8 cellular contexts compared by ENCODE assay signal in genomic region chr12:106760184-106760531, GRCh38. TPM values are rescaled to one million over a fixed set of nuclear protein-coding genes. Genes with fewer than 3 reads are reported as not detected.
DNase-seq lines count a peak whose midpoint lies in the region; ATAC-seq and TF ChIP-seq lines count a peak whose summit lies in the region.

No MANE protein-coding gene starts in this region.

- no peaks in the 10 kb centered on the region for H3K27me3 Mint-ChIP-seq in activated T-cell treated with anti-CD3 and anti-CD28 coated beads, Interleukin-2, amount 50 U/mL, for 4 hours (ENCODE audit: low read depth)

- H3K4me1 ChIP-seq in osteoblast (ENCODE audit: insufficient read depth, low read length): peaks cover 5% of the 10 kb centered on the region

- H3K9me3 ChIP-seq in osteoblast (ENCODE audit: low read depth, low read length): no peaks in the 10 kb centered on the region

- no peaks in the 10 kb centered on the region for H3K36me3 ChIP-seq in osteoblast (ENCODE audit: insufficient read depth, low read length)

- no peaks in the 10 kb centered on the region for H3K36me3 Mint-ChIP-seq in activated T-cell treated with anti-CD3 and anti-CD28 coated beads, Interleukin-2, amount 50 U/mL, for 4 hours (ENCODE audit: insufficient read depth)

- peaks cover 23% of the 10 kb centered on the region for H3K4me1 Mint-ChIP-seq in activated T-cell treated with anti-CD3 and anti-CD28 coated beads, Interleukin-2, amount 50 U/mL, for 4 hours (ENCODE audit: low read depth)

- ATAC-seq in activated T-cell treated with anti-CD3 and anti-CD28 coated beads, Interleukin-2, amount 50 U/mL, for 4 hours: peak; percentile 84 to 88
- peak; percentile 100 for ATAC-seq in HG02678 (IDR thresholded peaks at IDR 0.05; ENCODE audit: unreplicated experiment)

- TF ChIP-seq CTCF in osteoblast (IDR thresholded peaks at IDR 0.05; ENCODE audit: extremely low read depth, low read depth, low read length): no peak

- H3K27me3 ChIP-seq in osteoblast (ENCODE audit: insufficient read depth, low read length): no peaks in the 10 kb centered on the region

- no peak for DNase-seq in activated T-cell treated with anti-CD3 and anti-CD28 coated beads, Interleukin-2, amount 50 U/mL, for 4 hours
- no peak for DNase-seq in activated T-cell treated with anti-CD3 and anti-CD28 coated beads, Interleukin-2, amount 50 U/mL, for 48 hours
- DNase-seq in NCI-H187 treated with DMSO at 0.1 percent for 48 hours (lab: John Stamatoyannopoulos, UW): peak; percentile 47
- peak; percentile 46 for DNase-seq in central memory CD4-positive, alpha-beta T cell
- DNase-seq in osteoblast (ENCODE audit: insufficient read length, low spot score, missing footprints): no peak
- DNase-seq in NCI-H510A (lab: John Stamatoyannopoulos, UW): no peak
- DNase-seq in middle frontal gyrus (ENCODE audit: extremely low spot score, low spot score): no peak

- H4K20me1 ChIP-seq in osteoblast (ENCODE audit: insufficient read depth, low read length): no peaks in the 10 kb centered on the region

- H3K79me2 ChIP-seq in osteoblast (ENCODE audit: insufficient read depth, low read length): no peaks in the 10 kb centered on the region

- H2AFZ ChIP-seq in osteoblast (ENCODE audit: low read length): peak overlapping the region; percentile 75

- no peak overlapping the region for H3K4me3 ChIP-seq in osteoblast (ENCODE audit: insufficient read depth, low read length)

- no peak overlapping the region for H3K27ac ChIP-seq in osteoblast (ENCODE audit: low read depth, low read length)

- no peak overlapping the region for H3K4me2 ChIP-seq in osteoblast (ENCODE audit: insufficient read depth, low read length)

- H3K9me3 Mint-ChIP-seq in activated T-cell treated with anti-CD3 and anti-CD28 coated beads, Interleukin-2, amount 50 U/mL, for 4 hours: no peaks in the 10 kb centered on the region

- H3K4me3 Mint-ChIP-seq in activated T-cell treated with anti-CD3 and anti-CD28 coated beads, Interleukin-2, amount 50 U/mL, for 4 hours: peak overlapping the region; percentile 54

RNA-seq across cellular contexts. Expression of gene RIC8B, which starts 14.3 kb away (rescaled TPM):
- 1 to 10 TPM; 7.4 to 8.6 (median 8.1) TPM for total RNA-seq in activated T-cell treated with anti-CD3 and anti-CD28 coated beads, Interleukin-2, amount 50 U/mL, for 4 hours
- total RNA-seq in osteoblast: 13.4 and 14.4 TPM in 2 replicates

Comparison
In these comparisons a context has a peak if more than half of its experiments do, and no peak if none do; other contexts are left out.
1. DNase-seq: peak in NCI-H187 treated with DMSO at 0.1 percent for 48 hours (single experiment) and central memory CD4-positive, alpha-beta T cell (single experiment); none in activated T-cell treated with anti-CD3 and anti-CD28 coated beads, Interleukin-2, amount 50 U/mL, for 4 hours (single experiment), activated T-cell treated with anti-CD3 and anti-CD28 coated beads, Interleukin-2, amount 50 U/mL, for 48 hours (0 of 2), osteoblast (single experiment), NCI-H510A (single experiment) and middle frontal gyrus (single experiment).